In genomic region chr15:35293353-35294130, GRCh38 we compare ENCODE assay signal across 11 cellular contexts.
DNase-seq lines count a peak whose midpoint lies in the region; ATAC-seq and TF ChIP-seq lines count a peak whose summit lies in the region.
"Had no signal": no experiment of that assay in that cellular context is flagged by ENCODE, and none has a peak within 500 bp of the region (broad histone marks: within the 10 kb centered on the region; RNA-seq: fewer than 3 reads in every experiment).

No MANE protein-coding gene starts in this region.

- H3K4me3 Mint-ChIP-seq in progenitor cell of endocrine pancreas (ENCODE audit: low read depth) = no peak overlapping the region

- H3K27ac Mint-ChIP-seq in progenitor cell of endocrine pancreas = no peak overlapping the region

- peak; percentile 17; the same call in 1 of the 2 replicates for TF ChIP-seq CTCF in GM12874 (IDR thresholded peaks at IDR 0.05; ENCODE audit: insufficient read depth, low read depth, low read length)
- peak; percentile 21 for TF ChIP-seq CTCF in progenitor cell of endocrine pancreas (IDR thresholded peaks at IDR 0.05; ENCODE audit: unreplicated experiment)
- TF ChIP-seq CTCF in dorsolateral prefrontal cortex (IDR thresholded peaks at IDR 0.05 in 54 of 56, conservative IDR thresholded peaks at IDR 0.05 in 2 of 56; ENCODE audit: low read depth in 1 of 56, partially characterized antibody in 56 of 56) = no peak

- no peak overlapping the region for H3K27ac ChIP-seq in dorsolateral prefrontal cortex
- H3K27ac ChIP-seq: lower lobe of right lung had no signal

- peak; percentile 62 for ATAC-seq in esophagus mucosa
- ATAC-seq in HG03469 (IDR thresholded peaks at IDR 0.05; ENCODE audit: unreplicated experiment) = no peak
- ATAC-seq: lower lobe of right lung had no signal

- H3K4me1 Mint-ChIP-seq in progenitor cell of endocrine pancreas (ENCODE audit: low read depth) = peaks cover 2% of the 10 kb centered on the region

- peaks cover 1% of the 10 kb centered on the region for H3K36me3 Mint-ChIP-seq in progenitor cell of endocrine pancreas (ENCODE audit: insufficient read depth)

- DNase-seq in NOMO-1 treated with dmso at 0.1 percent for 144 hours (lab: John Stamatoyannopoulos, UW; ENCODE audit: unreplicated experiment) (peak; percentile 47), progenitor cell of endocrine pancreas (ENCODE audit: low spot score, unreplicated experiment) (no peak), NK-92 (lab: John Stamatoyannopoulos, UW; ENCODE audit: unreplicated experiment) (no peak), dorsolateral prefrontal cortex (no peak), NCI-H526 (lab: John Stamatoyannopoulos, UW) (no peak)
- DNase-seq: activated gamma-delta T cell, lower lobe of right lung had no signal

- H3K27me3 ChIP-seq in dorsolateral prefrontal cortex = no peaks in the 10 kb centered on the region
- H3K27me3 ChIP-seq: Peyer's patch had no signal

- H3K27me3 Mint-ChIP-seq in progenitor cell of endocrine pancreas = no peaks in the 10 kb centered on the region

- H3K9me3 Mint-ChIP-seq in progenitor cell of endocrine pancreas (ENCODE audit: low read depth) = peaks cover 12% of the 10 kb centered on the region

- no peak overlapping the region for H3K4me3 ChIP-seq in dorsolateral prefrontal cortex
- H3K4me3 ChIP-seq: lower lobe of right lung, Peyer's patch had no signal

- intact Hi-C loops in dorsolateral prefrontal cortex (cut with DNase I) = no loop called here

Comparison
In these comparisons a context has a peak if more than half of its experiments do, and no peak if none do; other contexts are left out.
1. CTCF ChIP-seq: peak in GM12874 (single experiment) and progenitor cell of endocrine pancreas (single experiment); none in dorsolateral prefrontal cortex (0 of 56).